8 cellular contexts compared by ENCODE assay signal in genomic region chr10:86755454-86755739, GRCh38. TPM values are rescaled to one million over a fixed set of nuclear protein-coding genes. Genes with fewer than 3 reads are reported as not detected.
A peak's percentile ranks its signal among the peaks of the same experiment; 100 is the strongest.
DNase-seq lines count a peak whose midpoint lies in the region; ATAC-seq, FAIRE-seq and TF ChIP-seq lines count a peak whose summit lies in the region.

No MANE protein-coding gene starts in this region.

- H3K9me3 Mint-ChIP-seq in effector memory CD8-positive, alpha-beta T cell = no peaks in the 10 kb centered on the region

- H3K4me2 ChIP-seq in osteoblast (ENCODE audit: insufficient read depth, low read length) = peak overlapping the region; percentile 88

- no peaks in the 10 kb centered on the region for H3K27me3 ChIP-seq in osteoblast (ENCODE audit: insufficient read depth, low read length)

- peak overlapping the region; percentile 85 for H3K4me3 ChIP-seq in osteoblast (ENCODE audit: insufficient read depth, low read length)

- H3K4me1 ChIP-seq in osteoblast (ENCODE audit: insufficient read depth, low read length) = peaks cover 15% of the 10 kb centered on the region

- DNase-seq in NAMALWA (ENCODE audit: low spot score) (peak; percentile 61), osteoblast (ENCODE audit: insufficient read length, low spot score, missing footprints) (no peak), NCI-H2107 treated with DMSO at 0.1 percent for 48 hours (lab: John Stamatoyannopoulos, UW; ENCODE audit: unreplicated experiment) (no peak), NCI-H82 (lab: John Stamatoyannopoulos, UW) (no peak)
- no peak for DNase-seq in effector memory CD8-positive, alpha-beta T cell

- H2AFZ ChIP-seq in osteoblast (ENCODE audit: low read length) = peak overlapping the region; percentile 81

- no peak for ATAC-seq in effector memory CD8-positive, alpha-beta T cell (replicated peaks)
- ATAC-seq in HG03439 (IDR thresholded peaks at IDR 0.05; ENCODE audit: unreplicated experiment) (no peak), HG03354 (IDR thresholded peaks at IDR 0.05; ENCODE audit: poor library complexity, severe bottlenecking, unreplicated experiment) (no peak)

- H3K27ac Mint-ChIP-seq in effector memory CD8-positive, alpha-beta T cell = peak overlapping the region; percentile 28 to 85

- H3K4me1 Mint-ChIP-seq in effector memory CD8-positive, alpha-beta T cell (ENCODE audit: low read depth in 2 of 2) = peaks cover 20 to 23% of the 10 kb centered on the region in 2 donors

- no peaks in the 10 kb centered on the region for H3K36me3 ChIP-seq in osteoblast (ENCODE audit: insufficient read depth, low read length)

- no peaks in the 10 kb centered on the region for H3K27me3 Mint-ChIP-seq in effector memory CD8-positive, alpha-beta T cell

- no peak for TF ChIP-seq CTCF in osteoblast (IDR thresholded peaks at IDR 0.05; ENCODE audit: extremely low read depth, low read depth, low read length)

- H3K4me3 Mint-ChIP-seq in effector memory CD8-positive, alpha-beta T cell = peak overlapping the region; percentile 86 to 87

- H3K36me3 Mint-ChIP-seq in effector memory CD8-positive, alpha-beta T cell (ENCODE audit: insufficient read depth) = peaks cover 5% of the 10 kb centered on the region

- peak overlapping the region; percentile 96 for H3K27ac ChIP-seq in osteoblast (ENCODE audit: low read depth, low read length)

- no peaks in the 10 kb centered on the region for H3K9me3 ChIP-seq in osteoblast (ENCODE audit: low read depth, low read length)

- FAIRE-seq in G401.6 (lab: Jason Lieb, UNC) = peak; percentile 37

- H3K79me2 ChIP-seq in osteoblast (ENCODE audit: insufficient read depth, low read length) = peaks cover 68% of the 10 kb centered on the region

- H4K20me1 ChIP-seq in osteoblast (ENCODE audit: insufficient read depth, low read length) = peaks cover 21% of the 10 kb centered on the region

RNA-seq across cellular contexts. Expression of gene BMPR1A, which starts 1.0 kb away (rescaled TPM):
- 71.7 and 73.7 TPM in 2 replicates for total RNA-seq in osteoblast
